ENCODE assay signal across 33 cellular contexts in the genomic region with DNA sequence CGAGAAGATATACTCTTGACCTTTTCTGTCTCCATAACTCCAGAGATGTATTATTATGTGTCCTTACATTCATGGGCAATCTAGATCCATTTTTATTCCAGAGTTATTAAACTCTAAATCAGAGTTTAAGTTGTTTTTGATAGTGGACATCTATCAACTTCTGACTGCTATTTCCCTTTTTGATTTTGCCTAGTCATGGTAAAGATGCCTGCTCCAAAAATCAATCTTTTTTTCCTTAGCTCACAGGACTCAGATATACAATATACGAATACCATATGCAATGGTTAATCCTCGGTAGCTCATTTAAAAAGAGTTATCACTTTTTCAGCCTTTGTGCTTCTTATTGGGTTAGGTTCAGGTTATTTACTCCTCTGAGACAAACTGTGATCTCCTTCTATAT.
"Had no signal": no experiment of that assay in that cellular context is flagged by ENCODE, and none has a peak within 500 bp of the region (broad histone marks: within the 10 kb centered on the region; RNA-seq: fewer than 3 reads in every experiment).

No MANE protein-coding gene starts in this region.

- H3K27me3 ChIP-seq: adrenal gland, ascending aorta, body of pancreas, brain microvascular endothelial cell, breast epithelium, cardiac muscle cell had no signal

- DNase-seq: activated effector memory CD4-positive, alpha-beta T cell treated with anti-CD3 and anti-CD28 coated beads, Interleukin-2, amount 50 U/mL, for 16 hours; activated effector memory CD4-positive, alpha-beta T cell treated with Interleukin-2 at 50 U/mL for 16 hours; activated gamma-delta T cell; activated gamma-delta T cell treated with Interleukin-2 at 50 U/mL for 16 hours; activated naive CD4-positive, alpha-beta T cell; activated naive CD4-positive, alpha-beta T cell treated with anti-CD3 and anti-CD28 coated beads for 36 hours; activated naive CD4-positive, alpha-beta T cell treated with anti-CD3 and anti-CD28 coated beads, Interleukin-2, amount 10 ng/mL, durations not matched to agents 7 days and 5 days; activated naive CD4-positive, alpha-beta T cell treated with anti-CD3 and anti-CD28 coated beads, Interleukin-2, amount 50 U/mL, for 16 hours; activated naive CD4-positive, alpha-beta T cell treated with Interleukin-2 at 50 U/mL for 16 hours; activated naive CD8-positive, alpha-beta T cell treated with anti-CD3 and anti-CD28 coated beads for 36 hours; activated naive CD8-positive, alpha-beta T cell treated with anti-CD3 and anti-CD28 coated beads, Interleukin-2, amount 10 ng/mL, durations not matched to agents 7 days and 5 days; activated naive CD8-positive, alpha-beta T cell treated with anti-CD3 and anti-CD28 coated beads, Interleukin-2, amount 50 U/mL, for 24 hours; activated T-cell treated with anti-CD3 and anti-CD28 coated beads, Interleukin-2, amount 50 U/mL, for 24 hours; activated T-cell treated with anti-CD3 and anti-CD28 coated beads, Interleukin-2, amount 50 U/mL, for 4 hours; activated T-cell treated with anti-CD3 and anti-CD28 coated beads, Interleukin-2, amount 50 U/mL, for 48 hours; activated T-cell treated with anti-CD3 and anti-CD28 coated beads, Interleukin-2, amount 50 U/mL, for 72 hours; adrenal gland; amniotic stem cell; amygdala; anterior cingulate cortex; aorta; body of pancreas; brain microvascular endothelial cell; caudate nucleus; central memory CD4-positive, alpha-beta T cell; cerebellar nuclear complex had no signal

- H3K9me3 ChIP-seq: adrenal gland, ascending aorta, body of pancreas, breast epithelium had no signal

- FAIRE-seq: astrocyte, bronchial epithelial cell had no signal

- H3K4me3 ChIP-seq: adrenal gland, ascending aorta, body of pancreas, breast epithelium, cardiac muscle cell had no signal

- H3K36me3 ChIP-seq: adrenal gland, ascending aorta, brain microvascular endothelial cell, breast epithelium, cardiac muscle cell had no signal

- H3K27ac ChIP-seq: adrenal gland, ascending aorta, body of pancreas, brain microvascular endothelial cell, breast epithelium, cardiac muscle cell had no signal

- ATAC-seq: activated naive CD4-positive, alpha-beta T cell treated with anti-CD3 and anti-CD28 coated beads, Interleukin-2, amount 50 U/mL, for 72 hours; activated naive CD8-positive, alpha-beta T cell treated with anti-CD3 and anti-CD28 coated beads, Interleukin-2, amount 50 U/mL, for 24 hours; activated T-cell treated with anti-CD3 and anti-CD28 coated beads, Interleukin-2, amount 50 U/mL, for 4 hours; activated T-cell treated with anti-CD3 and anti-CD28 coated beads, Interleukin-2, amount 50 U/mL, for 72 hours; activated T-helper 17 cell treated with anti-CD3 and anti-CD28 coated beads, Interleukin-2, amount 50 U/mL, for 72 hours; body of pancreas had no signal

- H3K4me1 ChIP-seq: adrenal gland, ascending aorta, body of pancreas, breast epithelium had no signal
